In genomic region chr5:53337827-53338226, GRCh38 we compare ENCODE assay signal across 22 cellular contexts.
"Had no signal": no experiment of that assay in that cellular context is flagged by ENCODE, and none has a peak within 500 bp of the region (broad histone marks: within the 10 kb centered on the region; RNA-seq: fewer than 3 reads in every experiment).

No MANE protein-coding gene starts in this region.

- H3K27ac Mint-ChIP-seq: endodermal cell; naive thymus-derived CD8-positive, alpha-beta T cell; stimulated activated memory B cell treated with anti-CD40 and anti-IgM and Interleukin-4, amounts not matched to agents 10 μg/mL and 1 μg/mL and 100 μg/mL, for 72 hours; stimulated activated naive CD8-positive, alpha-beta T cell treated with anti-CD3 and anti-CD28 coated beads, Interleukin-15, amount 100 ng/mL, for 72 hours had no signal

- H3K27me3 Mint-ChIP-seq: stimulated activated memory B cell treated with anti-CD40 and anti-IgM and Interleukin-4, amounts not matched to agents 10 μg/mL and 1 μg/mL and 100 μg/mL, for 72 hours had no signal

- H3K4me3 ChIP-seq: coronary artery, esophagus squamous epithelium, mucosa of descending colon, psoas muscle, spleen, testis, tibial nerve, upper lobe of right lung had no signal

- H3K4me3 Mint-ChIP-seq: endodermal cell; naive thymus-derived CD8-positive, alpha-beta T cell; stimulated activated memory B cell treated with anti-CD40 and anti-IgM and Interleukin-4, amounts not matched to agents 10 μg/mL and 1 μg/mL and 100 μg/mL, for 72 hours; stimulated activated naive CD8-positive, alpha-beta T cell treated with anti-CD3 and anti-CD28 coated beads, Interleukin-15, amount 100 ng/mL, for 72 hours had no signal

- H3K9me3 Mint-ChIP-seq: endodermal cell; stimulated activated memory B cell treated with anti-CD40 and anti-IgM and Interleukin-4, amounts not matched to agents 10 μg/mL and 1 μg/mL and 100 μg/mL, for 72 hours; stimulated activated naive CD8-positive, alpha-beta T cell treated with anti-CD3 and anti-CD28 coated beads, Interleukin-15, amount 100 ng/mL, for 72 hours had no signal

- ATAC-seq: left lobe of liver; mucosa of descending colon; naive thymus-derived CD8-positive, alpha-beta T cell; psoas muscle; sciatic nerve; stimulated activated memory B cell treated with anti-CD40 and anti-IgM and Interleukin-4, amounts not matched to agents 10 μg/mL and 1 μg/mL and 100 μg/mL, for 72 hours; stimulated activated naive CD8-positive, alpha-beta T cell treated with anti-CD3 and anti-CD28 coated beads, Interleukin-15, amount 100 ng/mL, for 72 hours; upper lobe of right lung had no signal

- DNase-seq: effector CD4-positive, alpha-beta T cell; endodermal cell; esophagus squamous epithelium; foreskin fibroblast; head of caudate nucleus; hippocampal formation; mucosa of descending colon; naive thymus-derived CD8-positive, alpha-beta T cell; psoas muscle; spleen; stimulated activated CD4-positive, alpha-beta T cell treated with anti-CD3 and anti-CD28 coated beads, Interleukin-15, amount 100 ng/mL, for 24 hours; stimulated activated CD4-positive, alpha-beta T cell treated with anti-CD3 and anti-CD28 coated beads, Interleukin-1b, Interleukin-23, amount 100 ng/mL, for 48 hours; stimulated activated CD4-positive, alpha-beta T cell treated with anti-CD3 and anti-CD28 coated beads, Interleukin-4, amount 100 ng/mL, for 24 hours; stimulated activated naive CD8-positive, alpha-beta T cell treated with anti-CD3 and anti-CD28 coated beads, Interleukin-15, amount 100 ng/mL, for 72 hours; testis; upper lobe of right lung had no signal

- H3K4me1 Mint-ChIP-seq: naive thymus-derived CD8-positive, alpha-beta T cell; stimulated activated memory B cell treated with anti-CD40 and anti-IgM and Interleukin-4, amounts not matched to agents 10 μg/mL and 1 μg/mL and 100 μg/mL, for 72 hours; stimulated activated naive CD8-positive, alpha-beta T cell treated with anti-CD3 and anti-CD28 coated beads, Interleukin-15, amount 100 ng/mL, for 72 hours had no signal

- H3K27me3 ChIP-seq: esophagus squamous epithelium, neutrophil, spleen, testis, tibial nerve, upper lobe of right lung had no signal

- H3K27ac ChIP-seq: coronary artery, esophagus squamous epithelium, neutrophil, psoas muscle, spleen, testis, tibial nerve, upper lobe of right lung had no signal

- H3K4me1 ChIP-seq: psoas muscle, spleen, testis, tibial nerve, upper lobe of right lung had no signal

- H3K36me3 Mint-ChIP-seq: naive thymus-derived CD8-positive, alpha-beta T cell; stimulated activated memory B cell treated with anti-CD40 and anti-IgM and Interleukin-4, amounts not matched to agents 10 μg/mL and 1 μg/mL and 100 μg/mL, for 72 hours had no signal

- H3K36me3 ChIP-seq: esophagus squamous epithelium, neutrophil, spleen, tibial nerve, upper lobe of right lung had no signal

- H3K9me3 ChIP-seq: esophagus squamous epithelium, mucosa of descending colon, neutrophil, psoas muscle, spleen, testis, tibial nerve, upper lobe of right lung had no signal
